Comparison of ENCODE assay signal across 8 cellular contexts in genomic region chr2:219119422-219120043, GRCh38. TPM values are rescaled to one million over a fixed set of nuclear protein-coding genes. Genes with fewer than 3 reads are reported as not detected.
A peak's percentile ranks its signal among the peaks of the same experiment; 100 is the strongest.
DNase-seq lines count a peak whose midpoint lies in the region; ATAC-seq and TF ChIP-seq lines count a peak whose summit lies in the region.

No MANE protein-coding gene starts in this region.

- H3K4me3 Mint-ChIP-seq in activated T-cell treated with anti-CD3 and anti-CD28 coated beads, Interleukin-2, amount 50 U/mL, for 72 hours, result no peak overlapping the region

- peaks cover 5% of the 10 kb centered on the region for H3K4me1 Mint-ChIP-seq in activated T-cell treated with anti-CD3 and anti-CD28 coated beads, Interleukin-2, amount 50 U/mL, for 72 hours (ENCODE audit: low read depth)

- H3K27me3 Mint-ChIP-seq in activated T-cell treated with anti-CD3 and anti-CD28 coated beads, Interleukin-2, amount 50 U/mL, for 72 hours (ENCODE audit: low read depth), result no peaks in the 10 kb centered on the region

- H3K4me3 ChIP-seq in OCI-LY3 (ENCODE audit: low read length) (no peak overlapping the region), upper lobe of left lung (no peak overlapping the region)

- H3K9me3 ChIP-seq in OCI-LY3 (ENCODE audit: insufficient read depth, low read length), result no peaks in the 10 kb centered on the region
- no peaks in the 10 kb centered on the region for H3K9me3 ChIP-seq in upper lobe of left lung

- no peak for TF ChIP-seq EP300 in upper lobe of left lung (IDR thresholded peaks at IDR 0.05)

- in situ Hi-C loops in GM13977 (cut with MboI; ENCODE audit: low pct_unique_long_range_greater_than_20kb, low sequenced_read_pairs, unreplicated experiment), result loop anchor here (10.0 kb wide), 1 partner anchor 55 kb away; the partner anchor contains the start of gene IHH

- H3K4me1 ChIP-seq in OCI-LY3 (ENCODE audit: low read length) (peaks cover 10% of the 10 kb centered on the region), upper lobe of left lung (peaks cover 17 to 57% (median 31%) of the 10 kb centered on the region in 4 donors)

- no peaks in the 10 kb centered on the region for H3K9me3 Mint-ChIP-seq in activated T-cell treated with anti-CD3 and anti-CD28 coated beads, Interleukin-2, amount 50 U/mL, for 72 hours

- no peaks in the 10 kb centered on the region for H3K36me3 Mint-ChIP-seq in activated T-cell treated with anti-CD3 and anti-CD28 coated beads, Interleukin-2, amount 50 U/mL, for 72 hours (ENCODE audit: insufficient read depth in 2 of 2)

- no peak overlapping the region for H3K4me2 ChIP-seq in OCI-LY3 (ENCODE audit: low read length)

- ATAC-seq in activated T-cell treated with anti-CD3 and anti-CD28 coated beads, Interleukin-2, amount 50 U/mL, for 72 hours (replicated peaks in 1 of 2), result peak; percentile 51 to 62
- ATAC-seq in omental fat pad (ENCODE audit: low FRiP score) (no peak), upper lobe of left lung (ENCODE audit: low FRiP score in 2 of 2) (peak; percentile 64 to 71)

- H3K27ac ChIP-seq in OCI-LY3 (ENCODE audit: low read length), result no peak overlapping the region
- no peak overlapping the region for H3K27ac ChIP-seq in upper lobe of left lung

- H3K27me3 ChIP-seq in OCI-LY3 (ENCODE audit: low read depth, low read length) (no peaks in the 10 kb centered on the region), upper lobe of left lung (no peaks in the 10 kb centered on the region)

- peak; percentile 77 for TF ChIP-seq CTCF in AG09319 (IDR thresholded peaks at IDR 0.05; ENCODE audit: low read depth, low read length)
- TF ChIP-seq CTCF in GM13977 (IDR thresholded peaks at IDR 0.05; ENCODE audit: extremely low read depth, insufficient read depth, missing control alignments), result peak; percentile 74
- peak; percentile 80 for TF ChIP-seq CTCF in OCI-LY3 (IDR thresholded peaks at IDR 0.05; ENCODE audit: low read depth, low read length)
- no peak for TF ChIP-seq CTCF in omental fat pad (IDR thresholded peaks at IDR 0.05)
- peak; percentile 42 to 71 (median 66) for TF ChIP-seq CTCF in upper lobe of left lung (IDR thresholded peaks at IDR 0.05)

- H3K79me2 ChIP-seq in OCI-LY3 (ENCODE audit: low read length), result no peaks in the 10 kb centered on the region

- no peak overlapping the region for H2AFZ ChIP-seq in OCI-LY3 (ENCODE audit: low read depth, low read length)

- 48 to 50% methylated on average over 7 of the region's 7 CpGs for WGBS in upper lobe of left lung, 2 donors

- H3K27ac Mint-ChIP-seq in activated T-cell treated with anti-CD3 and anti-CD28 coated beads, Interleukin-2, amount 50 U/mL, for 72 hours, result no peak overlapping the region

- H3K36me3 ChIP-seq in OCI-LY3 (replicated peaks; ENCODE audit: low read depth, low read length) (no peaks in the 10 kb centered on the region), upper lobe of left lung (no peaks in the 10 kb centered on the region)

- DNase-seq in AG09319 (ENCODE audit: extremely low read depth, low read depth) (peak; percentile 20), GM13977 (ENCODE audit: low spot score) (peak; percentile 64), fibroblast of the conjunctiva (ENCODE audit: low read depth) (peak; percentile 38), omental fat pad (ENCODE audit: low spot score) (peak; percentile 61), upper lobe of left lung (peak in 1 of 2 donors; percentile 72), 8988T (no peak)
- DNase-seq in activated T-cell treated with anti-CD3 and anti-CD28 coated beads, Interleukin-2, amount 50 U/mL, for 72 hours, result peak; percentile 64 to 69

- no peak overlapping the region for H3K9ac ChIP-seq in OCI-LY3 (ENCODE audit: low read length)

- H4K20me1 ChIP-seq in OCI-LY3 (ENCODE audit: insufficient read depth, low read length), result no peaks in the 10 kb centered on the region

- TF ChIP-seq POLR2A in upper lobe of left lung (IDR thresholded peaks at IDR 0.05), result no peak

RNA-seq across cellular contexts. Expression of gene NHEJ1, which starts 41.1 kb away (rescaled TPM):
- total RNA-seq in activated T-cell treated with anti-CD3 and anti-CD28 coated beads, Interleukin-2, amount 50 U/mL, for 72 hours, result 10 to 100 TPM; 19.8 to 21.1 TPM
- total RNA-seq in omental fat pad, result 10 to 100 TPM; 13.8 to 23.2 (median 17.5) TPM
- total RNA-seq in upper lobe of left lung, result 10 to 100 TPM in 5 of 6 donors, 1 to 10 TPM in 1; 7.9 to 26.2 (median 14.3) TPM

RNA-seq across cellular contexts. Expression of gene SLC23A3, which starts 50.3 kb away (rescaled TPM):
- 1 to 10 TPM; 3.1 to 4.0 TPM for total RNA-seq in activated T-cell treated with anti-CD3 and anti-CD28 coated beads, Interleukin-2, amount 50 U/mL, for 72 hours
- total RNA-seq in omental fat pad (1 to 10 TPM; 1.0 to 2.7 (median 1.2) TPM), upper lobe of left lung (1 to 10 TPM in 4 of 6 donors, under 1 TPM in 2; 0.33 to 6.3 (median 2.6) TPM)

RNA-seq across cellular contexts. Expression of gene CNPPD1, which starts 57.2 kb away (rescaled TPM):
- 10 to 100 TPM; 53.5 to 54.5 TPM for total RNA-seq in activated T-cell treated with anti-CD3 and anti-CD28 coated beads, Interleukin-2, amount 50 U/mL, for 72 hours
- 10 to 100 TPM; 37.0 to 77.2 (median 43.0) TPM for total RNA-seq in omental fat pad
- total RNA-seq in upper lobe of left lung, result 10 to 100 TPM; 42.7 to 86.8 (median 49.4) TPM

RNA-seq across cellular contexts. Expression of gene RETREG2, which starts 58.5 kb away (rescaled TPM):
- 10 to 100 TPM; 53.7 to 66.8 TPM for total RNA-seq in activated T-cell treated with anti-CD3 and anti-CD28 coated beads, Interleukin-2, amount 50 U/mL, for 72 hours
- 10 to 100 TPM; 48.5 to 73.9 (median 57.7) TPM for total RNA-seq in omental fat pad
- 100 to 1,000 TPM in 1 of 6 donors, 10 to 100 TPM in 5; 46.1 to 100 (median 60.5) TPM for total RNA-seq in upper lobe of left lung

RNA-seq across cellular contexts. Expression of gene IHH, which starts 58.8 kb away (rescaled TPM):
- under 1 TPM; 0.12 to 0.14 TPM for total RNA-seq in activated T-cell treated with anti-CD3 and anti-CD28 coated beads, Interleukin-2, amount 50 U/mL, for 72 hours
- under 1 TPM in 1 of 4 donors, not detected in 3; 0.48 TPM for total RNA-seq in omental fat pad
- 1 to 10 TPM in 3 of 6 donors, under 1 TPM in 1, not detected in 2; 0.80 to 4.4 (median 1.5) TPM for total RNA-seq in upper lobe of left lung

Comparison
In these comparisons a context has a peak if more than half of its experiments do, and no peak if none do; other contexts are left out.
1. CTCF ChIP-seq: peak in AG09319 (single experiment), GM13977 (single experiment), OCI-LY3 (single experiment) and upper lobe of left lung (6 of 6); none in omental fat pad (0 of 3).